Comparison of ENCODE assay signal across 13 cellular contexts in the genomic region with DNA sequence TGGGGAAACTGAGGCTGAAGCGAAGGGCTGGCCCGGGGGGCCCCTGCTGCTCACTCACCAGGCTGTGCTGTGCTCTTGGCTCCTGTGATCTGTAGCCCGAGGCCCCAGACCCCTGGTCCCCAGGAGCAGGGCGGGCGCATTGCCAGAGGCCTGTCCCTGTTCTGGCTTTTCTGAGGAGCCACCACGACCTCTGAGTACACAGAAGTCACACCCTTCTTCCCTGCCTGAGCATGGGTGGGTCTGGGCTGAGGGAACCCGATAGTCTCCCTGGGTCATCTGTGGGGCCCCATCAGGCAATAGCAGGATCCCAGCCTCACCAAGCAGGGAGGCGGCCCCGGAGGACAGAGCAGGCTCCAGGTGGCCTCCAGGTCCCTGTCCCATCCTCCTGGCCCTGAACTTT. TPM values are rescaled to one million over a fixed set of nuclear protein-coding genes. Genes with fewer than 3 reads are reported as not detected.
"Had no signal": no experiment of that assay in that cellular context is flagged by ENCODE, and none has a peak within 500 bp of the region (broad histone marks: within the 10 kb centered on the region; RNA-seq: fewer than 3 reads in every experiment).

No MANE protein-coding gene starts in this region.

- H3K36me3 Mint-ChIP-seq: type B pancreatic cell had no signal

- H3K9me3 ChIP-seq: body of pancreas, ovary, sigmoid colon had no signal

- H3K36me3 ChIP-seq: ovary had no signal

- ATAC-seq: body of pancreas had no signal

- H3K4me3 Mint-ChIP-seq: central memory CD8-positive, alpha-beta T cell; nephron progenitor cell; type B pancreatic cell had no signal

- H3K9me3 Mint-ChIP-seq: central memory CD8-positive, alpha-beta T cell; nephron progenitor cell; type B pancreatic cell had no signal

- H3K27me3 Mint-ChIP-seq: type B pancreatic cell had no signal

- H3K27me3 ChIP-seq: body of pancreas, ovary, sigmoid colon had no signal

- H3K4me3 ChIP-seq: body of pancreas, ovary, sigmoid colon had no signal

- DNase-seq: activated CD4-positive, CD25-positive, alpha-beta regulatory T cell treated with anti-CD3 and anti-CD28 coated beads, Interleukin-2, amount 50 U/mL, for 72 hours; activated naive CD4-positive, alpha-beta T cell treated with Interleukin-2 at 50 U/mL for 16 hours; activated T-cell treated with anti-CD3 and anti-CD28 coated beads, Interleukin-2, amount 50 U/mL, for 48 hours; body of pancreas; mesendoderm; nephron progenitor cell; ovary; sigmoid colon; stimulated activated naive CD4-positive, alpha-beta T cell treated with Interleukin-2 at 50 U/mL for 16 hours had no signal

- H3K27ac ChIP-seq: body of pancreas, ovary, sigmoid colon had no signal

- H3K27ac Mint-ChIP-seq: nephron progenitor cell, type B pancreatic cell had no signal

RNA-seq across cellular contexts. Expression of gene OSM, which starts 17.5 kb away (rescaled TPM):
- total RNA-seq: body of pancreas, epithelial cell of proximal tubule, SK-MEL-5 had no signal
